In the genomic region with DNA sequence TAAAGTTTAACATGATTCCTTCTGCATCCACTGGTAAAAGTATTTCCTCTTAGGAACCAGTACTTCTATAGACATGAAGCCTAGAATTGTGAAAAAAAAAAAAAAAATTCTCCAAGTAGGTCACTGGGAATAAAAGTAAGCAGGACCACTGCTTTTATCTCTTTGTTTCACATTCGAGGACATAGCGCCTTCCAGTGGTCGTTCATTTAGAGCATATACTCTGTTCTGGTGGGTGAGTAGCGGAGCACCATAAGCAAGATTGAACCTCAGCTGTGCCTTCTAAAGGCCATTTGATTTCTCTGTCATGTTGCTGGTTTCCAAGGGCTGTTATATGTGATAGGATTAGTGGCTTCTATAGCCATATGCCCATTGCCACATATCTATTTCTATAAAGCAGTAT, we compare ENCODE assay signal across 1 cellular context.
TF ChIP-seq lines count a peak whose summit lies in the region.

No MANE protein-coding gene starts in this region.

TF ChIP-seq in HepG2, 621 proteins besides CTCF, POLR2A, EP300 and RAD21 (continued from another document):
- TF ChIP-seq, protein P1, sequence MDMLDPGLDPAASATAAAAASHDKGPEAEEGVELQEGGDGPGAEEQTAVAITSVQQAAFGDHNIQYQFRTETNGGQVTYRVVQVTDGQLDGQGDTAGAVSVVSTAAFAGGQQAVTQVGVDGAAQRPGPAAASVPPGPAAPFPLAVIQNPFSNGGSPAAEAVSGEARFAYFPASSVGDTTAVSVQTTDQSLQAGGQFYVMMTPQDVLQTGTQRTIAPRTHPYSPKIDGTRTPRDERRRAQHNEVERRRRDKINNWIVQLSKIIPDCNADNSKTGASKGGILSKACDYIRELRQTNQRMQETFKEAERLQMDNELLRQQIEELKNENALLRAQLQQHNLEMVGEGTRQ (IDR thresholded peaks at IDR 0.05; ENCODE audit: low read depth, low read length) = no peak
- TF ChIP-seq, protein P1 (CRISPR knock-in tag; IDR thresholded peaks at IDR 0.05; ENCODE audit: borderline replicate concordance) = no peak
- no peak for TF ChIP-seq ZBTB21 (CRISPR knock-in tag; IDR thresholded peaks at IDR 0.05)
- TF ChIP-seq ZNF737 (CRISPR knock-in tag; IDR thresholded peaks at IDR 0.05; ENCODE audit: borderline replicate concordance) = no peak
